In the genomic region with DNA sequence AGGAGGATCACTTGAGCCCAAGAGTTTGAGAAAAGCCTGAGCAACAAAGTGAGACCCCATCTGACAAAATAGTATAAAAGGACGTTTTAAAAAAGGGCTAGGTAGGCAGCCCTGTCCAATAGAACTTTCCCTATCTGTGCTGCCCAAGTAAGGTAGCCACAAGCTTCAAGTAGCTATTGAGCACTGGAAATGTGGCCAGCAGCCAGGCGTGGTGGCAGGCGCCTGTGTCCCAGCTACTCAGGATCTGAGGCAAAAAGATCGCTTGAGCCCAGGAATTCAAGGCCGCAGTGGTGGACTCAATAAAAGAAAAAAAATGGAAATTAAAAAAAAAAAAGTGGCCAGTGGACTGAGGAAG, we compare ENCODE assay signal across 8 cellular contexts. TPM values are rescaled to one million over a fixed set of nuclear protein-coding genes. Genes with fewer than 3 reads are reported as not detected.
DNase-seq lines count a peak whose midpoint lies in the region; ATAC-seq and TF ChIP-seq lines count a peak whose summit lies in the region.

No MANE protein-coding gene starts in this region.

- H3K36me3 Mint-ChIP-seq in stimulated activated naive CD8-positive, alpha-beta T cell treated with anti-CD3 and anti-CD28 coated beads, Interleukin-15, Interleukin-2, amounts not matched to agents 100 ng/mL and 50 ng/mL, for 24 hours (ENCODE audit: low read depth) = no peaks in the 10 kb centered on the region
- H3K36me3 Mint-ChIP-seq in activated CD4-positive, alpha-beta memory T cell treated with anti-CD3 and anti-CD28 coated beads, Interleukin-2, amount 10 ng/mL, durations not matched to agents 7 days and 5 days (ENCODE audit: low read depth) = peaks cover 7% of the 10 kb centered on the region

- no peaks in the 10 kb centered on the region for H3K27me3 ChIP-seq in lung (ENCODE audit: control insufficient read depth, insufficient read depth)

- CTCF ChIA-PET in activated CD4-positive, alpha-beta memory T cell treated with anti-CD3 and anti-CD28 coated beads, Interleukin-2, amount 10 ng/mL, durations not matched to agents 7 days and 5 days (lab: Charles Lee) = interaction anchor here (1.1 to 7.4 kb wide), 2 partner anchors 19 to 27 kb away, joined by 3 to 87 read pairs; partner anchors contain the start of gene NOB1

- POLR2A ChIA-PET in activated CD4-positive, alpha-beta memory T cell treated with anti-CD3 and anti-CD28 coated beads, Interleukin-2, amount 10 ng/mL, durations not matched to agents 7 days and 5 days (lab: Charles Lee) = interaction anchor here (1.0 to 7.3 kb wide), 6 partner anchors 9 to 35 kb away, joined by 3 to 84 read pairs (median 5); partner anchors contain the start of genes NOB1 and WWP2

- DNase-seq in stimulated activated naive CD8-positive, alpha-beta T cell treated with anti-CD3 and anti-CD28 coated beads, Interleukin-15, Interleukin-2, amounts not matched to agents 100 U/mL and 50 U/mL, for 24 hours = no peak
- DNase-seq in activated CD4-positive, alpha-beta memory T cell treated with anti-CD3 and anti-CD28 coated beads, Interleukin-2, amount 10 ng/mL, durations not matched to agents 7 days and 5 days = no peak
- DNase-seq in lung (ENCODE audit: low spot score) (peak; percentile 84), LoVo (ENCODE audit: low spot score) (no peak), NOMO-1 treated with DMSO at 0.1 percent for 48 hours (lab: John Stamatoyannopoulos, UW; ENCODE audit: unreplicated experiment) (no peak)

- H3K4me3 ChIP-seq in lung = no peak overlapping the region

- no peak overlapping the region for H3K27ac Mint-ChIP-seq in stimulated activated naive CD8-positive, alpha-beta T cell treated with anti-CD3 and anti-CD28 coated beads, Interleukin-15, Interleukin-2, amounts not matched to agents 100 ng/mL and 50 ng/mL, for 24 hours
- H3K27ac Mint-ChIP-seq in activated CD4-positive, alpha-beta memory T cell treated with anti-CD3 and anti-CD28 coated beads, Interleukin-2, amount 10 ng/mL, durations not matched to agents 7 days and 5 days = peak overlapping the region; percentile 90

- H3K36me3 ChIP-seq in lung (ENCODE audit: control insufficient read depth in 2 of 2, insufficient read depth in 2 of 2, low read length in 2 of 2) = no peaks in the 10 kb centered on the region

- no peaks in the 10 kb centered on the region for H3K27me3 Mint-ChIP-seq in stimulated activated naive CD8-positive, alpha-beta T cell treated with anti-CD3 and anti-CD28 coated beads, Interleukin-15, Interleukin-2, amounts not matched to agents 100 ng/mL and 50 ng/mL, for 24 hours
- no peaks in the 10 kb centered on the region for H3K27me3 Mint-ChIP-seq in activated CD4-positive, alpha-beta memory T cell treated with anti-CD3 and anti-CD28 coated beads, Interleukin-2, amount 10 ng/mL, durations not matched to agents 7 days and 5 days

- H3K4me1 Mint-ChIP-seq in stimulated activated naive CD8-positive, alpha-beta T cell treated with anti-CD3 and anti-CD28 coated beads, Interleukin-15, Interleukin-2, amounts not matched to agents 100 ng/mL and 50 ng/mL, for 24 hours (ENCODE audit: low read depth) = peaks cover 22% of the 10 kb centered on the region
- H3K4me1 Mint-ChIP-seq in activated CD4-positive, alpha-beta memory T cell treated with anti-CD3 and anti-CD28 coated beads, Interleukin-2, amount 10 ng/mL, durations not matched to agents 7 days and 5 days = peaks cover 53% of the 10 kb centered on the region

- H3K4me3 Mint-ChIP-seq in stimulated activated naive CD8-positive, alpha-beta T cell treated with anti-CD3 and anti-CD28 coated beads, Interleukin-15, Interleukin-2, amounts not matched to agents 100 ng/mL and 50 ng/mL, for 24 hours = peak overlapping the region; percentile 93
- peak overlapping the region; percentile 89 for H3K4me3 Mint-ChIP-seq in activated CD4-positive, alpha-beta memory T cell treated with anti-CD3 and anti-CD28 coated beads, Interleukin-2, amount 10 ng/mL, durations not matched to agents 7 days and 5 days

- no peaks in the 10 kb centered on the region for H3K9me3 ChIP-seq in lung (ENCODE audit: control insufficient read depth in 2 of 2, insufficient read depth in 1 of 2, low read length in 1 of 2)

- WGBS in lung, 2 donors = 74 to 88% methylated on average over 5 of the region's 5 CpGs

- TF ChIP-seq CTCF in lung (IDR thresholded peaks at IDR 0.05; ENCODE audit: control extremely low read depth, extremely low read depth) = no peak

- peaks cover 0 to 6% of the 10 kb centered on the region in 2 donors for H3K4me1 ChIP-seq in lung (ENCODE audit: control insufficient read depth in 2 of 2, insufficient read depth in 2 of 2, low read length in 2 of 2)

- H3K27ac ChIP-seq in lung (ENCODE audit: low read depth in 1 of 2, low read length in 1 of 2) = no peak overlapping the region

- ATAC-seq in stimulated activated naive CD8-positive, alpha-beta T cell treated with anti-CD3 and anti-CD28 coated beads, Interleukin-15, Interleukin-2, amounts not matched to agents 100 U/mL and 50 U/mL, for 24 hours = no peak
- ATAC-seq in lung (ENCODE audit: insufficient read depth, low FRiP score) (no peak), HG02759 (IDR thresholded peaks at IDR 0.05; ENCODE audit: unreplicated experiment) (no peak), HG02884 (IDR thresholded peaks at IDR 0.05; ENCODE audit: unreplicated experiment) (no peak)

- H3K9me3 Mint-ChIP-seq in stimulated activated naive CD8-positive, alpha-beta T cell treated with anti-CD3 and anti-CD28 coated beads, Interleukin-15, Interleukin-2, amounts not matched to agents 100 ng/mL and 50 ng/mL, for 24 hours = no peaks in the 10 kb centered on the region
- no peaks in the 10 kb centered on the region for H3K9me3 Mint-ChIP-seq in activated CD4-positive, alpha-beta memory T cell treated with anti-CD3 and anti-CD28 coated beads, Interleukin-2, amount 10 ng/mL, durations not matched to agents 7 days and 5 days

RNA-seq across cellular contexts. Expression of gene NQO1, which starts 1.5 kb away (rescaled TPM):
- total RNA-seq in activated CD4-positive, alpha-beta memory T cell treated with anti-CD3 and anti-CD28 coated beads, Interleukin-2, amount 10 ng/mL, durations not matched to agents 7 days and 5 days = 10 to 100 TPM; 31.2 to 35.6 TPM
- 10 to 100 TPM; 15.2 to 45.8 TPM for total RNA-seq in lung
- 100 to 1,000 TPM in 1 of 2 donors, 10 to 100 TPM in 1; 44.0 to 109 TPM for polyA plus RNA-seq in lung

RNA-seq across cellular contexts. Expression of gene NOB1, which starts 26.8 kb away (rescaled TPM):
- 10 to 100 TPM; 60.6 to 62.5 TPM for total RNA-seq in activated CD4-positive, alpha-beta memory T cell treated with anti-CD3 and anti-CD28 coated beads, Interleukin-2, amount 10 ng/mL, durations not matched to agents 7 days and 5 days
- 10 to 100 TPM; 23.0 to 43.1 TPM for total RNA-seq in lung
- 10 to 100 TPM; 24.5 to 40.9 TPM for polyA plus RNA-seq in lung

RNA-seq across cellular contexts. Expression of gene WWP2, which starts 34.2 kb away (rescaled TPM):
- total RNA-seq in activated CD4-positive, alpha-beta memory T cell treated with anti-CD3 and anti-CD28 coated beads, Interleukin-2, amount 10 ng/mL, durations not matched to agents 7 days and 5 days = 10 to 100 TPM; 59.4 to 61.6 TPM
- 10 to 100 TPM; 49.8 to 86.6 TPM for total RNA-seq in lung
- polyA plus RNA-seq in lung = 10 to 100 TPM; 26.1 to 36.9 TPM
